Comparison of ENCODE assay signal across 12 cellular contexts in genomic region chr19:13610042-13610691, GRCh38.
DNase-seq lines count a peak whose midpoint lies in the region; ATAC-seq and TF ChIP-seq lines count a peak whose summit lies in the region.
"Had no signal": no experiment of that assay in that cellular context is flagged by ENCODE, and none has a peak within 500 bp of the region (broad histone marks: within the 10 kb centered on the region; RNA-seq: fewer than 3 reads in every experiment).

No MANE protein-coding gene starts in this region.

- no peak overlapping the region for H3K4me3 ChIP-seq in IMR-90 (ENCODE audit: insufficient read depth, low read depth, low read length)
- H3K4me3 ChIP-seq: skin epidermis had no signal

- no peak overlapping the region for H4K91ac ChIP-seq in IMR-90 (ENCODE audit: insufficient read depth, low read depth, low read length)

- H3K9me3 Mint-ChIP-seq in effector memory CD8-positive, alpha-beta T cell, result no peaks in the 10 kb centered on the region
- H3K9me3 Mint-ChIP-seq: CD8-positive, alpha-beta memory T cell had no signal

- peaks cover 25 to 28% of the 10 kb centered on the region in 2 donors for H3K27me3 Mint-ChIP-seq in effector memory CD8-positive, alpha-beta T cell

- no peaks in the 10 kb centered on the region for H3K4me1 ChIP-seq in IMR-90 (ENCODE audit: control insufficient read depth, insufficient read depth, low read length)

- dilution Hi-C loops in IMR-90 (cut with HindIII; ENCODE audit: low sequenced_read_pairs, unreplicated experiment), result no loop called here

- H2AK5ac ChIP-seq in IMR-90 (ENCODE audit: low read depth, low read length), result peak overlapping the region; percentile 3; the same call in 1 of the 2 replicates

- H4K8ac ChIP-seq in IMR-90 (ENCODE audit: low read depth in 2 of 2, low read length in 2 of 2), result no peak overlapping the region

- no peak for TF ChIP-seq CTCF in IMR-90 (conservative IDR thresholded peaks at IDR 0.05; ENCODE audit: low read depth, low read length)

- WGBS in IMR-90 (ENCODE audit: extremely low coverage in 2 of 2, insufficient read length in 1 of 2), 2 experiments, result 40% methylated on average over 2 of the region's 15 CpGs; no CpG with 5 or more reads in 1 of the 2 experiments

- H3K18ac ChIP-seq in IMR-90 (ENCODE audit: low read depth, low read length), result no peak overlapping the region

- no peak overlapping the region for H2BK5ac ChIP-seq in IMR-90 (ENCODE audit: low read depth, low read length, poor library complexity, severe bottlenecking)

- H3K4me1 Mint-ChIP-seq in effector memory CD8-positive, alpha-beta T cell (ENCODE audit: low read depth in 2 of 2), result peaks cover 6 to 8% of the 10 kb centered on the region in 2 donors

- H2AK9ac ChIP-seq in IMR-90 (replicated peaks; ENCODE audit: low read depth, low read length, poor library complexity), result peak overlapping the region; percentile 78

- no peaks in the 10 kb centered on the region for H3K9me1 ChIP-seq in IMR-90 (ENCODE audit: insufficient read depth, low read length)

- no peak overlapping the region for H3K4me2 ChIP-seq in IMR-90 (ENCODE audit: low read depth, low read length)

- H3K56ac ChIP-seq in IMR-90 (ENCODE audit: extremely low read depth, insufficient read depth, low read length), result no peak overlapping the region

- H3K4ac ChIP-seq in IMR-90 (ENCODE audit: low read depth, low read length), result no peak overlapping the region

- no TSS peak for BruUV-seq in IMR-90 (replicated peaks; lab: Mats Ljungman, UMichigan)

- no peaks in the 10 kb centered on the region for H3K36me3 Mint-ChIP-seq in effector memory CD8-positive, alpha-beta T cell (ENCODE audit: insufficient read depth)
- H3K36me3 Mint-ChIP-seq: CD8-positive, alpha-beta memory T cell had no signal

- H2BK20ac ChIP-seq in IMR-90 (ENCODE audit: low read depth, low read length), result no peak overlapping the region

- peak overlapping the region; percentile 56 for H2AFZ ChIP-seq in IMR-90 (replicated peaks; ENCODE audit: low read length, poor library complexity)

- H3K27me3 ChIP-seq in IMR-90 (ENCODE audit: control insufficient read depth, insufficient read depth, low read length), result peaks cover 3% of the 10 kb centered on the region

- no peak overlapping the region for H2BK15ac ChIP-seq in IMR-90 (ENCODE audit: low read depth, low read length)

- no peak overlapping the region for H4K5ac ChIP-seq in IMR-90 (ENCODE audit: low read depth, low read length)

- ATAC-seq in IMR-90 (ENCODE audit: low read depth), result no peak
- ATAC-seq in effector memory CD8-positive, alpha-beta T cell (replicated peaks), result peak; percentile 36
- no peak for ATAC-seq in activated CD4-positive, CD25-positive, alpha-beta regulatory T cell treated with anti-CD3 and anti-CD28 coated beads, Interleukin-2, amount 50 U/mL, for 24 hours
- no peak for ATAC-seq in left lobe of liver

- H3K9me3 ChIP-seq in IMR-90 (ENCODE audit: control insufficient read depth, insufficient read depth, low read length), result 0 out of 2 replicates have a peak, but pooled peaks cover 2% of the 10 kb centered on the region

- intact Hi-C loops in IMR-90 (cut with micrococcal nuclease), result no loop called here

- H3K4me3 Mint-ChIP-seq in effector memory CD8-positive, alpha-beta T cell, result peak overlapping the region; percentile 12 to 16
- H3K4me3 Mint-ChIP-seq: CD8-positive, alpha-beta memory T cell had no signal

- H3K36me3 ChIP-seq in IMR-90 (ENCODE audit: control insufficient read depth, insufficient read depth, low read length), result no peaks in the 10 kb centered on the region

- H3K14ac ChIP-seq in IMR-90 (replicated peaks; ENCODE audit: low read depth, low read length), result no peak overlapping the region

- no peak for TF ChIP-seq RAD21 in IMR-90 (IDR thresholded peaks at IDR 0.05; ENCODE audit: low read length)

- no peaks in the 10 kb centered on the region for H4K20me1 ChIP-seq in IMR-90 (ENCODE audit: insufficient read depth, low read length)

- no peaks in the 10 kb centered on the region for H3K79me1 ChIP-seq in IMR-90 (ENCODE audit: low read depth in 1 of 2, low read length in 2 of 2)

- DNase-seq in DMS153 (lab: John Stamatoyannopoulos, UW), result peak; percentile 99
- DNase-seq in IMR-90, result no peak
- peak; percentile 100 for DNase-seq in NCI-H510A (lab: John Stamatoyannopoulos, UW)
- no peak for DNase-seq in effector memory CD8-positive, alpha-beta T cell
- DNase-seq in activated effector memory CD4-positive, alpha-beta T cell treated with anti-CD3 and anti-CD28 coated beads, Interleukin-2, amount 50 U/mL, for 16 hours, result no peak
- no peak for DNase-seq in left lobe of liver (ENCODE audit: low spot score)
- no peak for DNase-seq in AML-193 (lab: John Stamatoyannopoulos, UW)
- DNase-seq: activated CD4-positive, CD25-positive, alpha-beta regulatory T cell; CD8-positive, alpha-beta memory T cell; SIG-M5 had no signal

- in situ Hi-C loops in IMR-90 (cut with MboI; ENCODE audit: low sequenced_read_pairs), result no loop called here

- POLR2A ChIA-PET in IMR-90 (lab: Charles Lee; ENCODE audit: unreplicated experiment), result no interaction called here

- peak overlapping the region; percentile 13 to 85 for H3K27ac Mint-ChIP-seq in effector memory CD8-positive, alpha-beta T cell

- CTCF ChIA-PET in IMR-90 (lab: Yijun Ruan, JAX), result no interaction called here

- no peak overlapping the region for H3K23ac ChIP-seq in IMR-90 (ENCODE audit: low read depth, low read length)

- H2BK120ac ChIP-seq in IMR-90 (ENCODE audit: low read depth, low read length), result no peak overlapping the region

- H3K9ac ChIP-seq in IMR-90 (ENCODE audit: low read depth, low read length), result no peak overlapping the region

- H3K27ac ChIP-seq in IMR-90 (ENCODE audit: insufficient read depth, low read length), result no peak overlapping the region
- H3K27ac ChIP-seq: skin epidermis had no signal

- no peak for TF ChIP-seq POLR2A in IMR-90 (IDR thresholded peaks at IDR 0.05; ENCODE audit: low read depth, low read length)

TF ChIP-seq in IMR-90, 13 proteins besides CTCF, POLR2A, EP300 and RAD21:
- TF ChIP-seq MAZ (IDR thresholded peaks at IDR 0.05; ENCODE audit: borderline replicate concordance, low read depth, low read length), result no peak
TF ChIP-seq in IMR-90: peak in this region for 0.

Comparison
In these comparisons a context has a peak if more than half of its experiments do, and no peak if none do; other contexts are left out.
1. DNase-seq: peak in DMS153 (single experiment) and NCI-H510A (single experiment); none in IMR-90 (single experiment), effector memory CD8-positive, alpha-beta T cell (0 of 3), activated effector memory CD4-positive, alpha-beta T cell treated with anti-CD3 and anti-CD28 coated beads, Interleukin-2, amount 50 U/mL, for 16 hours (single experiment), left lobe of liver (single experiment) and AML-193 (0 of 2).